ENCODE assay signal across 19 cellular contexts in the genomic region with DNA sequence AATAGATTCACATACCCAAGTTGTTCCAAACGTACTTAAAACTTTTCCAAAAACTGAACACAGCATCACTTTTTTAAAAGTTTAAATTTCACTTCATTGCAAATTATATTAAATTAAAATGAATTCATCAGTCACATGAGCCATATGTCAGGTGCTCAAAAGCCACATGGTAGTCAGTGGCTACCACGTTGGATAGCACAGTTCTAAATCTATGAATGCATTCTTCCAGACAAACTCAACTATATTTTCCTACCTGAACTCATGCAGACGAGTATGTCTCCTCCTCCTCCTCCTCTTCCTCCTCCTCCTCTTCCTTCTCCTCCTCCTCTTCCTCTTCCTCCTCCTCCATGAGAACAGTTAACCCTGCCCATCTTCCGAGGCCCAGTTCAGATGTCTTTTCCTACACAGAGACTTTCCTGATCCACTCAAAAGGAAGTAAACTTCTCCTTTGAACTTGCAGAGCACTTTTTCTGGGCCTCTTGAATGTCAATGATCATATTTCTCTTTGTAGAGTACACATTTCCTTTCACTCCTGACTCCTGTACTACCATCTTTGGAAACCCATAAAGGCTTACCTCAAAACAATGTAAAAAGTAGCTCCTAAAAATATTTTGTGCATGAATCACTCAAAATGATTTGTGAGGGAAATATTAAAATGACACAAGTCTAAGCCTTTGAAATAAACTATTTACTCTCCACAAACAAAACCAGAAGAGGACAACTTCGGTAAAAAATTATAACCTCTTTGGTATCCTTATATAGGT.
DNase-seq lines count a peak whose midpoint lies in the region; ATAC-seq and TF ChIP-seq lines count a peak whose summit lies in the region.
"Had no signal": no experiment of that assay in that cellular context is flagged by ENCODE, and none has a peak within 500 bp of the region (broad histone marks: within the 10 kb centered on the region; RNA-seq: fewer than 3 reads in every experiment).

No MANE protein-coding gene starts in this region.

- 55 to 83% methylated on average over 5 of the region's 5 CpGs for WGBS in aorta, 2 donors
- WGBS in upper lobe of left lung, 2 donors = 50 to 66% methylated on average over 5 of the region's 5 CpGs

- no peaks in the 10 kb centered on the region for H3K36me3 Mint-ChIP-seq in HFFc6 (ENCODE audit: low read depth)
- H3K36me3 Mint-ChIP-seq: CD4-positive, alpha-beta memory T cell; IgD-negative memory B cell had no signal

- H3K27ac Mint-ChIP-seq in HFFc6 = peak overlapping the region; percentile 55; the same call in 1 of the 2 replicates
- H3K27ac Mint-ChIP-seq in stimulated activated naive CD8-positive, alpha-beta T cell treated with anti-CD3 and anti-CD28 coated beads, Interleukin-15, amount 100 ng/mL, for 72 hours = no peak overlapping the region
- H3K27ac Mint-ChIP-seq: CD4-positive, alpha-beta memory T cell had no signal

- H3K27me3 ChIP-seq in RWPE2 (ENCODE audit: insufficient read depth, poor library complexity, severe bottlenecking) (no peaks in the 10 kb centered on the region), left lung (no peaks in the 10 kb centered on the region), aorta (ENCODE audit: control insufficient read depth in 1 of 2, insufficient read depth in 2 of 2, low read length in 1 of 2) (no peaks in the 10 kb centered on the region), upper lobe of left lung (no peaks in the 10 kb centered on the region)
- H3K27me3 ChIP-seq: BE2C had no signal

- H3K4me1 ChIP-seq in RWPE2 (ENCODE audit: insufficient read depth, poor library complexity, severe bottlenecking) (peaks cover 5% of the 10 kb centered on the region), left lung (no peaks in the 10 kb centered on the region), aorta (ENCODE audit: control insufficient read depth in 1 of 2, insufficient read depth in 2 of 2, low read length in 2 of 2) (peaks cover 1 to 6% of the 10 kb centered on the region in 2 donors), upper lobe of left lung (no peaks in the 10 kb centered on the region)
- H3K4me1 ChIP-seq: BE2C had no signal

- peak overlapping the region; percentile 56; the same call in 1 of the 2 replicates for H3K27ac ChIP-seq in C4-2B
- peak overlapping the region; percentile 51 for H3K27ac ChIP-seq in RWPE2 (ENCODE audit: poor library complexity, severe bottlenecking)
- H3K27ac ChIP-seq in left lung = no peak overlapping the region
- no peak overlapping the region for H3K27ac ChIP-seq in aorta (ENCODE audit: low read depth in 1 of 2, low read length in 2 of 2)
- H3K27ac ChIP-seq in upper lobe of left lung = no peak overlapping the region
- H3K27ac ChIP-seq: PC-9 had no signal

- H3K4me3 ChIP-seq in RWPE2 (ENCODE audit: severe bottlenecking) = no peak overlapping the region
- H3K4me3 ChIP-seq in left lung = no peak overlapping the region
- no peak overlapping the region for H3K4me3 ChIP-seq in aorta (ENCODE audit: low read length in 2 of 2)
- no peak overlapping the region for H3K4me3 ChIP-seq in upper lobe of left lung
- H3K4me3 ChIP-seq: GM12878, PC-9 had no signal

- ATAC-seq in RWPE2 (ENCODE audit: low read depth) (peak; percentile 73), left lung (peak; percentile 25), aorta (ENCODE audit: low FRiP score) (no peak), upper lobe of left lung (ENCODE audit: low FRiP score in 2 of 2) (no peak)
- ATAC-seq in stimulated activated naive CD8-positive, alpha-beta T cell treated with anti-CD3 and anti-CD28 coated beads, Interleukin-15, amount 100 ng/mL, for 72 hours = no peak
- ATAC-seq: GM12878 had no signal

- DNase-seq in HFFc6 (peak; percentile 26), RWPE2 (ENCODE audit: low spot score) (no peak), left lung (no peak), aorta (no peak), medulla oblongata (ENCODE audit: extremely low spot score) (no peak), upper lobe of left lung (no peak)
- DNase-seq in stimulated activated naive CD8-positive, alpha-beta T cell treated with anti-CD3 and anti-CD28 coated beads, Interleukin-15, amount 100 ng/mL, for 72 hours = no peak
- DNase-seq: BE2C; CD4-positive, alpha-beta memory T cell; GDM1; NCI-H1436; NCI-H2029; NCI-H2171 treated with DMSO at 0.1 percent for 48 hours; NCI-H748 treated with DMSO at 0.1 percent for 48 hours; PC-9; T-helper 1 cell had no signal

- TF ChIP-seq EP300 in upper lobe of left lung (IDR thresholded peaks at IDR 0.05) = no peak

- peak overlapping the region; percentile 46 for H3K4me3 Mint-ChIP-seq in HFFc6
- H3K4me3 Mint-ChIP-seq in stimulated activated naive CD8-positive, alpha-beta T cell treated with anti-CD3 and anti-CD28 coated beads, Interleukin-15, amount 100 ng/mL, for 72 hours = no peak overlapping the region
- H3K4me3 Mint-ChIP-seq: CD4-positive, alpha-beta memory T cell; IgD-negative memory B cell had no signal

- H3K27me3 Mint-ChIP-seq in HFFc6 (ENCODE audit: insufficient read depth) = no peaks in the 10 kb centered on the region
- H3K27me3 Mint-ChIP-seq in stimulated activated naive CD8-positive, alpha-beta T cell treated with anti-CD3 and anti-CD28 coated beads, Interleukin-15, amount 100 ng/mL, for 72 hours = no peaks in the 10 kb centered on the region

- no peaks in the 10 kb centered on the region for H3K9me3 ChIP-seq in RWPE2 (ENCODE audit: severe bottlenecking)
- no peaks in the 10 kb centered on the region for H3K9me3 ChIP-seq in left lung
- H3K9me3 ChIP-seq in aorta (ENCODE audit: control insufficient read depth, low read length) = no peaks in the 10 kb centered on the region
- no peaks in the 10 kb centered on the region for H3K9me3 ChIP-seq in upper lobe of left lung
- H3K9me3 ChIP-seq: BE2C had no signal

- TF ChIP-seq CTCF in C4-2B (conservative IDR thresholded peaks at IDR 0.05) (no peak), HFFc6 (IDR thresholded peaks at IDR 0.05) (no peak), RWPE2 (IDR thresholded peaks at IDR 0.05; ENCODE audit: poor library complexity, severe bottlenecking) (no peak), left lung (IDR thresholded peaks at IDR 0.05) (no peak), upper lobe of left lung (IDR thresholded peaks at IDR 0.05) (no peak)

- no peaks in the 10 kb centered on the region for H3K9me3 Mint-ChIP-seq in HFFc6
- no peaks in the 10 kb centered on the region for H3K9me3 Mint-ChIP-seq in stimulated activated naive CD8-positive, alpha-beta T cell treated with anti-CD3 and anti-CD28 coated beads, Interleukin-15, amount 100 ng/mL, for 72 hours

- H3K4me1 Mint-ChIP-seq in HFFc6 (ENCODE audit: low read depth) = peaks cover 57% of the 10 kb centered on the region
- no peaks in the 10 kb centered on the region for H3K4me1 Mint-ChIP-seq in stimulated activated naive CD8-positive, alpha-beta T cell treated with anti-CD3 and anti-CD28 coated beads, Interleukin-15, amount 100 ng/mL, for 72 hours
- H3K4me1 Mint-ChIP-seq: CD4-positive, alpha-beta memory T cell; IgD-negative memory B cell had no signal

- H3K36me3 ChIP-seq in RWPE2 (ENCODE audit: low read depth) = no peaks in the 10 kb centered on the region
- H3K36me3 ChIP-seq in left lung = no peaks in the 10 kb centered on the region
- no peaks in the 10 kb centered on the region for H3K36me3 ChIP-seq in aorta (ENCODE audit: control insufficient read depth in 1 of 2, insufficient read depth in 2 of 2, low read length in 1 of 2)
- no peaks in the 10 kb centered on the region for H3K36me3 ChIP-seq in upper lobe of left lung
- H3K36me3 ChIP-seq: BE2C had no signal

- intact Hi-C loops in left lung (cut with DNase I) = no loop called here
- intact Hi-C loops in aorta (cut with DNase I) = no loop called here

- no peak for TF ChIP-seq POLR2A in upper lobe of left lung (IDR thresholded peaks at IDR 0.05)

Comparison
In these comparisons a context has a peak if more than half of its experiments do, and no peak if none do; other contexts are left out.
1. H3K27ac ChIP-seq: peak in C4-2B (single experiment) and RWPE2 (single experiment); none in left lung (0 of 2), aorta (0 of 2) and upper lobe of left lung (0 of 4).
2. ATAC-seq: peak in RWPE2 (single experiment) and left lung (single experiment); none in aorta (single experiment), stimulated activated naive CD8-positive, alpha-beta T cell treated with anti-CD3 and anti-CD28 coated beads, Interleukin-15, amount 100 ng/mL, for 72 hours (single experiment) and upper lobe of left lung (0 of 2).